ENCODE assay signal across 1 cellular context in genomic region chr9:137613259-137613658, GRCh38.
TF ChIP-seq lines count a peak whose summit lies in the region.

No MANE protein-coding gene starts in this region.

TF ChIP-seq in SK-N-SH, 30 proteins besides CTCF, POLR2A, EP300 and RAD21:
- TF ChIP-seq REST (IDR thresholded peaks at IDR 0.05; ENCODE audit: low read depth, low read length) = no peak
- TF ChIP-seq GABPA (IDR thresholded peaks at IDR 0.05; ENCODE audit: low read depth) = no peak
- no peak for TF ChIP-seq TAF1 (IDR thresholded peaks at IDR 0.05; ENCODE audit: borderline replicate concordance, low read depth, low read length)
- TF ChIP-seq NFIC (IDR thresholded peaks at IDR 0.05; ENCODE audit: borderline replicate concordance) = no peak
- no peak for TF ChIP-seq FOXJ3 (CRISPR knock-in tag; IDR thresholded peaks at IDR 0.05)
- TF ChIP-seq SMC3 (IDR thresholded peaks at IDR 0.05; ENCODE audit: low read depth, low read length) = no peak
- no peak for TF ChIP-seq TEAD4 (IDR thresholded peaks at IDR 0.05; ENCODE audit: borderline replicate concordance, insufficient read depth)
- no peak for TF ChIP-seq YY1 (IDR thresholded peaks at IDR 0.05; ENCODE audit: low read depth)
- no peak for TF ChIP-seq JUND (IDR thresholded peaks at IDR 0.05)
- no peak for TF ChIP-seq SIN3A (IDR thresholded peaks at IDR 0.05; ENCODE audit: borderline replicate concordance, low read depth, low read length)
- no peak for TF ChIP-seq PBX3 (IDR thresholded peaks at IDR 0.05)
- TF ChIP-seq RFX5 (IDR thresholded peaks at IDR 0.05; ENCODE audit: low read length) = no peak
- no peak for TF ChIP-seq MEF2A (IDR thresholded peaks at IDR 0.05; ENCODE audit: borderline replicate concordance, low read depth)
- no peak for TF ChIP-seq EZH2phosphoT487 (IDR thresholded peaks at IDR 0.05; ENCODE audit: borderline replicate concordance, low read depth)
- no peak for TF ChIP-seq ELF1 (IDR thresholded peaks at IDR 0.05)
- TF ChIP-seq MXI1 (IDR thresholded peaks at IDR 0.05; ENCODE audit: low read depth, low read length) = no peak
- TF ChIP-seq FOSL2 (IDR thresholded peaks at IDR 0.05; ENCODE audit: borderline replicate concordance, low read depth) = no peak
- TF ChIP-seq POLR2AphosphoS5 (IDR thresholded peaks at IDR 0.05; ENCODE audit: low read depth, low read length) = no peak
- TF ChIP-seq RCOR1 (IDR thresholded peaks at IDR 0.05; ENCODE audit: low read length) = no peak
